Comparison of ENCODE assay signal across 26 cellular contexts in genomic region chr11:114392735-114393667, GRCh38. TPM values are rescaled to one million over a fixed set of nuclear protein-coding genes. Genes with fewer than 3 reads are reported as not detected.
A peak's percentile ranks its signal among the peaks of the same experiment; 100 is the strongest.
DNase-seq lines count a peak whose midpoint lies in the region; ATAC-seq, FAIRE-seq and TF ChIP-seq lines count a peak whose summit lies in the region.
"Had no signal": no experiment of that assay in that cellular context is flagged by ENCODE, and none has a peak within 500 bp of the region (broad histone marks: within the 10 kb centered on the region; RNA-seq: fewer than 3 reads in every experiment).

No MANE protein-coding gene starts in this region.

- H2AFZ ChIP-seq in K562 (ENCODE audit: low read depth, low read length): 0 out of 2 replicates have a peak overlapping the region, but pooled peaks have one; percentile 2

- no peak for FAIRE-seq in K562 (lab: Jason Lieb, UNC)
- FAIRE-seq: GM18507 had no signal

- no peaks in the 10 kb centered on the region; the same call in 1 of the 2 replicates for H3K4me1 ChIP-seq in HEK293 (ENCODE audit: control insufficient read depth, insufficient read depth, low read length)
- H3K4me1 ChIP-seq in K562 (replicated peaks in 1 of 2; ENCODE audit: control insufficient read depth in 2 of 2, insufficient read depth in 2 of 2, low read length in 2 of 2): peaks cover 0 to 22% of the 10 kb centered on the region in 2 experiments; a peak in 4 of 5 replicates
- no peaks in the 10 kb centered on the region for H3K4me1 ChIP-seq in mesendoderm (ENCODE audit: control insufficient read depth, low read depth, low read length)
- H3K4me1 ChIP-seq in CD8-positive, alpha-beta T cell (ENCODE audit: insufficient read depth, low read length): no peaks in the 10 kb centered on the region
- H3K4me1 ChIP-seq in naive thymus-derived CD4-positive, alpha-beta T cell (ENCODE audit: control insufficient read depth in 2 of 2, insufficient read depth in 2 of 2, low read length in 2 of 2): no peaks in the 10 kb centered on the region
- H3K4me1 ChIP-seq: BE2C, HAP-1 had no signal

- H3K79me2 ChIP-seq in K562 (ENCODE audit: control insufficient read depth, insufficient read depth, low read length) (peaks cover 3% of the 10 kb centered on the region), mesendoderm (ENCODE audit: control insufficient read depth, insufficient read depth, low read length) (no peaks in the 10 kb centered on the region)

- BruUV-seq in K562 (replicated peaks; lab: Mats Ljungman, UMichigan): no TSS peak

- no peak for TF ChIP-seq RAD21 in K562 (CRISPR knock-in tag; conservative IDR thresholded peaks at IDR 0.05 in 1 of 2, IDR thresholded peaks at IDR 0.05 in 1 of 2)

- no peak overlapping the region for H3K4ac ChIP-seq in mesendoderm (ENCODE audit: low read depth, low read length)

- CTCF ChIA-PET in HEK293 (lab: Yijun Ruan, JAX) (interaction anchor here (0.8 kb wide), 1 partner anchor 42 kb away, joined by 3 read pairs; no protein-coding TSS in a partner anchor), K562 (lab: Yijun Ruan, JAX; ENCODE audit: low intra/inter-chr PET ratio) (no interaction called here)
- CTCF ChIA-PET in CD8-positive, alpha-beta T cell (lab: Charles Lee): interaction anchor here (0.8 kb wide), 1 partner anchor 52 kb away, joined by 3 read pairs; no protein-coding TSS in a partner anchor
- CTCF ChIA-PET in naive thymus-derived CD4-positive, alpha-beta T cell (lab: Charles Lee): no interaction called here

- no peak overlapping the region for H3K18ac ChIP-seq in mesendoderm (ENCODE audit: low read length)

- H3K36me3 Mint-ChIP-seq in CD8-positive, alpha-beta T cell: no peaks in the 10 kb centered on the region
- H3K36me3 Mint-ChIP-seq in activated CD4-positive, alpha-beta T cell treated with anti-CD3 and anti-CD28 coated beads, Interleukin-2, amount 10 ng/mL, durations not matched to agents 24 days and 14 days (ENCODE audit: low read depth): peaks cover 3% of the 10 kb centered on the region
- peaks cover 0 to 6% (median 0%) of the 10 kb centered on the region in 5 donors for H3K36me3 Mint-ChIP-seq in naive thymus-derived CD4-positive, alpha-beta T cell
- H3K36me3 Mint-ChIP-seq: CD14-positive monocyte had no signal

- no peak overlapping the region for H2BK5ac ChIP-seq in mesendoderm (ENCODE audit: low read length)

- H3K27ac ChIP-seq in HEK293 (ENCODE audit: extremely low read depth, low read depth, low read length): no peak overlapping the region
- H3K27ac ChIP-seq in K562 (ENCODE audit: extremely low read depth, low read depth, low read length): no peak overlapping the region
- no peak overlapping the region for H3K27ac ChIP-seq in mesendoderm (ENCODE audit: low read depth, low read length)
- H3K27ac ChIP-seq in CD8-positive, alpha-beta T cell (ENCODE audit: low read depth, low read length): no peak overlapping the region
- no peak overlapping the region for H3K27ac ChIP-seq in naive thymus-derived CD4-positive, alpha-beta T cell (ENCODE audit: low read depth, low read length)
- H3K27ac ChIP-seq: HL-60 had no signal

- no peak overlapping the region for H3K23ac ChIP-seq in mesendoderm (ENCODE audit: low read length)

- H3K4me2 ChIP-seq in K562 (ENCODE audit: insufficient read depth, low read length): no peak overlapping the region
- no peak overlapping the region for H3K4me2 ChIP-seq in mesendoderm (ENCODE audit: low read length)

- H3K4me3 Mint-ChIP-seq in CD8-positive, alpha-beta T cell: no peak overlapping the region
- H3K4me3 Mint-ChIP-seq in activated CD4-positive, alpha-beta T cell treated with anti-CD3 and anti-CD28 coated beads, Interleukin-2, amount 10 ng/mL, durations not matched to agents 24 days and 14 days: no peak overlapping the region
- H3K4me3 Mint-ChIP-seq in naive thymus-derived CD4-positive, alpha-beta T cell: no peak overlapping the region
- H3K4me3 Mint-ChIP-seq: CD14-positive monocyte had no signal

- H3K36me3 ChIP-seq in HEK293 (ENCODE audit: control insufficient read depth in 2 of 2, insufficient read depth in 1 of 2, low read length in 2 of 2) (no peaks in the 10 kb centered on the region), K562 (ENCODE audit: control insufficient read depth, insufficient read depth, low read length) (no peaks in the 10 kb centered on the region), mesendoderm (ENCODE audit: control insufficient read depth, insufficient read depth, low read length) (no peaks in the 10 kb centered on the region)
- H3K36me3 ChIP-seq in CD8-positive, alpha-beta T cell (ENCODE audit: insufficient read depth, low read length): no peaks in the 10 kb centered on the region
- no peaks in the 10 kb centered on the region for H3K36me3 ChIP-seq in naive thymus-derived CD4-positive, alpha-beta T cell (ENCODE audit: control insufficient read depth in 2 of 3, insufficient read depth in 3 of 3, low read length in 3 of 3)
- H3K36me3 ChIP-seq: BE2C, HAP-1 had no signal

- H3K9me1 ChIP-seq in K562 (ENCODE audit: control insufficient read depth, insufficient read depth, low read length): no peaks in the 10 kb centered on the region

- TF ChIP-seq CTCF in HEK293 (tag by site-specific recombination; IDR thresholded peaks at IDR 0.05) (no peak), K562 (IDR thresholded peaks at IDR 0.05 in 2 of 3, conservative IDR thresholded peaks at IDR 0.05 in 1 of 3; ENCODE audit: insufficient read depth in 2 of 3, low read depth in 1 of 3, low read length in 3 of 3) (no peak)
- TF ChIP-seq CTCF in CD8-positive, alpha-beta T cell (IDR thresholded peaks at IDR 0.05): no peak

- no peak overlapping the region for H3K56ac ChIP-seq in mesendoderm (ENCODE audit: low read length)

- no peak overlapping the region for H2AK5ac ChIP-seq in mesendoderm (ENCODE audit: low read length)

- in situ Hi-C loops in K562 (cut with MboI): no loop called here

- peaks cover 11% of the 10 kb centered on the region for H3K4me1 Mint-ChIP-seq in CD8-positive, alpha-beta T cell (ENCODE audit: low read depth)
- peaks cover 3% of the 10 kb centered on the region for H3K4me1 Mint-ChIP-seq in activated CD4-positive, alpha-beta T cell treated with anti-CD3 and anti-CD28 coated beads, Interleukin-2, amount 10 ng/mL, durations not matched to agents 24 days and 14 days
- peaks cover 7 to 17% (median 10%) of the 10 kb centered on the region in 7 donors for H3K4me1 Mint-ChIP-seq in naive thymus-derived CD4-positive, alpha-beta T cell

- H3K9me3 ChIP-seq in HEK293 (ENCODE audit: control insufficient read depth, insufficient read depth, low read depth, low read length): no peaks in the 10 kb centered on the region
- no peaks in the 10 kb centered on the region for H3K9me3 ChIP-seq in K562 (replicated peaks; ENCODE audit: control insufficient read depth, insufficient read depth, low read depth, low read length)
- no peaks in the 10 kb centered on the region for H3K9me3 ChIP-seq in CD8-positive, alpha-beta T cell (ENCODE audit: low read length)
- no peaks in the 10 kb centered on the region for H3K9me3 ChIP-seq in naive thymus-derived CD4-positive, alpha-beta T cell (ENCODE audit: control insufficient read depth in 2 of 3, low read length in 3 of 3)
- H3K9me3 ChIP-seq: BE2C, HAP-1 had no signal

- H3K4me3 ChIP-seq in HEK293 (ENCODE audit: low read depth, low read length): no peak overlapping the region
- no peak overlapping the region for H3K4me3 ChIP-seq in K562
- no peak overlapping the region for H3K4me3 ChIP-seq in mesendoderm (ENCODE audit: low read length)
- no peak overlapping the region for H3K4me3 ChIP-seq in CD8-positive, alpha-beta T cell (ENCODE audit: low read depth, low read length)
- H3K4me3 ChIP-seq in naive thymus-derived CD4-positive, alpha-beta T cell (ENCODE audit: low read length): no peak overlapping the region
- H3K4me3 ChIP-seq: HAP-1 had no signal

- POLR2A ChIA-PET in HEK293 (lab: Yijun Ruan, JAX) (no interaction called here), K562 (lab: Yijun Ruan, JAX) (interaction anchor here (0.7 to 0.9 kb wide), 2 partner anchors 9 to 90 kb away, joined by 3 read pairs; no protein-coding TSS in a partner anchor)
- POLR2A ChIA-PET in CD8-positive, alpha-beta T cell (lab: Charles Lee): no interaction called here
- POLR2A ChIA-PET in naive thymus-derived CD4-positive, alpha-beta T cell (lab: Charles Lee): no interaction called here

- no peak for TF ChIP-seq POLR2A in K562 (conservative IDR thresholded peaks at IDR 0.05)

- no peaks in the 10 kb centered on the region for H3K9me3 Mint-ChIP-seq in CD8-positive, alpha-beta T cell
- no peaks in the 10 kb centered on the region for H3K9me3 Mint-ChIP-seq in activated CD4-positive, alpha-beta T cell treated with anti-CD3 and anti-CD28 coated beads, Interleukin-2, amount 10 ng/mL, durations not matched to agents 24 days and 14 days
- H3K9me3 Mint-ChIP-seq in naive thymus-derived CD4-positive, alpha-beta T cell: peaks cover 0 to 2% (median 0%) of the 10 kb centered on the region in 11 donors
- H3K9me3 Mint-ChIP-seq: CD14-positive monocyte had no signal

- TF ChIP-seq EP300 in K562 (IDR thresholded peaks at IDR 0.05; ENCODE audit: low read length): no peak

- intact Hi-C loops in K562 (cut with micrococcal nuclease): no loop called here
- intact Hi-C loops in CD8-positive, alpha-beta T cell (cut with DNase I, micrococcal nuclease): no loop called here
- intact Hi-C loops in activated CD4-positive, alpha-beta T cell treated with anti-CD3 and anti-CD28 coated beads, Interleukin-2, amount 10 ng/mL, durations not matched to agents 24 days and 14 days (cut with micrococcal nuclease): no loop called here
- intact Hi-C loops in naive thymus-derived CD4-positive, alpha-beta T cell (cut with micrococcal nuclease): no loop called here

- peaks cover 4% of the 10 kb centered on the region for H3K27me3 Mint-ChIP-seq in CD8-positive, alpha-beta T cell (ENCODE audit: low read depth)
- peaks cover 3% of the 10 kb centered on the region for H3K27me3 Mint-ChIP-seq in activated CD4-positive, alpha-beta T cell treated with anti-CD3 and anti-CD28 coated beads, Interleukin-2, amount 10 ng/mL, durations not matched to agents 24 days and 14 days
- H3K27me3 Mint-ChIP-seq in naive thymus-derived CD4-positive, alpha-beta T cell: peaks cover 0 to 11% (median 0%) of the 10 kb centered on the region in 5 donors

- H3K27ac Mint-ChIP-seq in CD8-positive, alpha-beta T cell: no peak overlapping the region
- H3K27ac Mint-ChIP-seq in activated CD4-positive, alpha-beta T cell treated with anti-CD3 and anti-CD28 coated beads, Interleukin-2, amount 10 ng/mL, durations not matched to agents 24 days and 14 days: no peak overlapping the region
- H3K27ac Mint-ChIP-seq in naive thymus-derived CD4-positive, alpha-beta T cell: no peak overlapping the region
- H3K27ac Mint-ChIP-seq: CD14-positive monocyte had no signal

- DNase-seq in K562 (ENCODE audit: extremely low read depth in 1 of 4, low spot score in 3 of 4): no peak
- DNase-seq in mesendoderm: no peak
- no peak for DNase-seq in CD8-positive, alpha-beta T cell
- DNase-seq in activated CD4-positive, alpha-beta T cell treated with anti-CD3 and anti-CD28 coated beads, Interleukin-2, amount 10 ng/mL, durations not matched to agents 24 days and 14 days: no peak
- DNase-seq in naive thymus-derived CD4-positive, alpha-beta T cell: no peak
- DNase-seq: BE2C; Calu3; DMS153; DND-41; GOT3; Karpas-422; NCI-H1092 treated with DMSO at 0.1 percent for 48 hours; NCI-H1436 treated with DMSO at 0.1 percent for 48 hours; NCI-H187 treated with DMSO at 0.1 percent for 48 hours; NCI-H2107; NCI-H524; NCI-H748 treated with DMSO at 0.1 percent for 48 hours; NK-92 treated with Interleukin-12 subunit alpha and Interleukin-12 subunit beta, amount 100 ng/mL, for 24 hours; PC-3; T-helper 1 cell had no signal

- no peak overlapping the region for H2BK15ac ChIP-seq in mesendoderm (replicated peaks; ENCODE audit: low read depth)

- H4K8ac ChIP-seq in mesendoderm (ENCODE audit: low read depth, low read length): no peak overlapping the region

- 33% methylated on average over 4 of the region's 4 CpGs for WGBS in K562 (ENCODE audit: insufficient coverage, low coverage, missing lambda C conversion rate)
- no CpG with 5 or more reads among the region's 4 CpGs for WGBS in mesendoderm (ENCODE audit: extremely low coverage, insufficient coverage, low lambda C conversion rate)

- no peaks in the 10 kb centered on the region for H3K79me1 ChIP-seq in mesendoderm (ENCODE audit: low read length)

- H3K27me3 ChIP-seq in K562 (ENCODE audit: control insufficient read depth in 2 of 2, insufficient read depth in 2 of 2, low read length in 2 of 2) (no peaks in the 10 kb centered on the region), mesendoderm (ENCODE audit: insufficient read depth, low read length, poor library complexity) (no peaks in the 10 kb centered on the region)
- H3K27me3 ChIP-seq in CD8-positive, alpha-beta T cell (ENCODE audit: insufficient read depth, low read length): no peaks in the 10 kb centered on the region
- no peaks in the 10 kb centered on the region for H3K27me3 ChIP-seq in naive thymus-derived CD4-positive, alpha-beta T cell (ENCODE audit: control insufficient read depth in 2 of 2, insufficient read depth in 2 of 2, low read length in 2 of 2)
- H3K27me3 ChIP-seq: BE2C had no signal

- no peak overlapping the region for H4K5ac ChIP-seq in mesendoderm (ENCODE audit: low read length)

- no peak overlapping the region for H3K9ac ChIP-seq in K562 (ENCODE audit: insufficient read depth in 1 of 2, low read depth in 2 of 2, low read length in 2 of 2)
- no peak overlapping the region for H3K9ac ChIP-seq in mesendoderm (ENCODE audit: low read length)

- no peaks in the 10 kb centered on the region for H4K20me1 ChIP-seq in K562 (replicated peaks; ENCODE audit: control insufficient read depth, insufficient read depth, low read length)

- peak; percentile 19; the same call in 2 of the 3 replicates for ATAC-seq in K562
- no peak for ATAC-seq in HG03378 (IDR thresholded peaks at IDR 0.05; ENCODE audit: unreplicated experiment)
- no peak for ATAC-seq in CD8-positive, alpha-beta T cell
- ATAC-seq in naive thymus-derived CD4-positive, alpha-beta T cell: no peak
- ATAC-seq: PC-3 had no signal

- peak overlapping the region; percentile 82 for H2BK120ac ChIP-seq in mesendoderm (ENCODE audit: low read depth, low read length)

RNA-seq across cellular contexts. Expression of gene C11orf71, which starts 7.3 kb away (rescaled TPM):
- 9.9 and 10.7 TPM in 2 replicates for total RNA-seq in K562 (2011; cell fraction: chromatin; rRNA removed; ENCODE audit: low replicate concordance)
- total RNA-seq in K562 (2011; cell fraction: nucleolus; rRNA removed): 12.2 and 15.2 TPM in 2 replicates
- total RNA-seq in K562 (2011; cell fraction: nucleoplasm; rRNA removed): 17.1 and 20.5 TPM in 2 replicates
- total RNA-seq in K562 (2014; rRNA removed): 10.1 and 13.4 TPM in 2 replicates
- total RNA-seq in K562 (2014; rRNA removed; fragmentation: Illumina TruSeq; extraction: Trizol): 8.0 and 8.5 TPM in 2 replicates
- total RNA-seq in K562 (2015; rRNA removed; fragmentation: Illumina TruSeq; extraction: Trizol): 8.9 and 9.1 TPM in 2 replicates
- 10.4 and 10.8 TPM in 2 replicates for total RNA-seq in K562 (2021)
- 13.6 and 15.1 TPM in 2 replicates for polyA plus RNA-seq in K562 (2011; rRNA removed)
- polyA plus RNA-seq in K562 (2011; cell fraction: cytosol; rRNA removed): 12.2 and 14.2 TPM in 2 replicates
- polyA plus RNA-seq in K562 (2011; cell fraction: nucleus; rRNA removed): 26.7 and 27.3 TPM in 2 replicates
- 8.5 and 11.0 TPM in 2 replicates for polyA plus RNA-seq in K562 (2012)
- 8.8 and 8.9 TPM in 2 replicates for polyA plus RNA-seq in K562 (2014; fragmentation: Illumina TruSeq; extraction: Trizol)
- 1 to 10 TPM; 2.9 to 4.3 TPM for polyA plus RNA-seq in K562 (2014; fragmentation: Nextera tagmentation; extraction: Ambion mirVana)
- 14.7 and 19.5 TPM in 2 replicates for polyA plus RNA-seq in K562 (2014; rRNA removed)
- polyA minus RNA-seq in K562 (2011; rRNA and poly(A)+ RNA removed): 12.7 and 13.4 TPM in 2 replicates
- 1.1 and 2.8 TPM in 2 replicates for polyA minus RNA-seq in K562 (2011; cell fraction: cytosol; rRNA and poly(A)+ RNA removed)
- polyA minus RNA-seq in K562 (2011; cell fraction: nucleus; rRNA and poly(A)+ RNA removed): 18.3 and 35.2 TPM in 2 replicates
- 3.5 TPM for polyA plus RNA-seq in mesendoderm (2013, experiment 1 of 2)
- 3.6 TPM for polyA plus RNA-seq in mesendoderm (2013, experiment 2 of 2)
- total RNA-seq in CD8-positive, alpha-beta T cell: 1 to 10 TPM; 6.3 to 8.8 TPM
- 6.4 and 6.8 TPM in 2 replicates for total RNA-seq in activated CD4-positive, alpha-beta T cell treated with anti-CD3 and anti-CD28 coated beads, Interleukin-2, amount 10 ng/mL, durations not matched to agents 24 days and 14 days
- total RNA-seq in naive thymus-derived CD4-positive, alpha-beta T cell: 10 to 100 TPM in 3 of 5 experiments, 1 to 10 TPM in 2; 6.0 to 19.1 (median 17.1) TPM
- polyA plus RNA-seq in naive thymus-derived CD4-positive, alpha-beta T cell: 10 to 100 TPM; 10.8 to 19.4 TPM

RNA-seq across cellular contexts. Expression of gene RBM7, which starts 7.5 kb away (rescaled TPM):
- total RNA-seq in K562 (2011; cell fraction: chromatin; rRNA removed; ENCODE audit: low replicate concordance): 21.4 and 46.2 TPM in 2 replicates
- total RNA-seq in K562 (2011; cell fraction: nucleolus; rRNA removed): 11.5 and 13.2 TPM in 2 replicates
- total RNA-seq in K562 (2011; cell fraction: nucleoplasm; rRNA removed): 29.8 and 46.6 TPM in 2 replicates
- 21.7 and 27.4 TPM in 2 replicates for total RNA-seq in K562 (2014; rRNA removed)
- 42.2 and 52.5 TPM in 2 replicates for total RNA-seq in K562 (2014; rRNA removed; fragmentation: Illumina TruSeq; extraction: Trizol)
- 45.7 and 49.6 TPM in 2 replicates for total RNA-seq in K562 (2015; rRNA removed; fragmentation: Illumina TruSeq; extraction: Trizol)
- 28.5 and 31.3 TPM in 2 replicates for total RNA-seq in K562 (2021)
- 59.2 and 72.0 TPM in 2 replicates for polyA plus RNA-seq in K562 (2011; rRNA removed)
- 22.4 and 30.6 TPM in 2 replicates for polyA plus RNA-seq in K562 (2011; cell fraction: cytosol; rRNA removed)
- polyA plus RNA-seq in K562 (2011; cell fraction: nucleus; rRNA removed): 18.0 and 25.0 TPM in 2 replicates
- polyA plus RNA-seq in K562 (2012): 34.4 and 36.6 TPM in 2 replicates
- polyA plus RNA-seq in K562 (2014; fragmentation: Illumina TruSeq; extraction: Trizol): 54.0 and 55.7 TPM in 2 replicates
- polyA plus RNA-seq in K562 (2014; fragmentation: Nextera tagmentation; extraction: Ambion mirVana): 10 to 100 TPM; 62.7 to 76.8 TPM
- 24.1 and 26.0 TPM in 2 replicates for polyA plus RNA-seq in K562 (2014; rRNA removed)
- polyA minus RNA-seq in K562 (2011; rRNA and poly(A)+ RNA removed): 128 and 147 TPM in 2 replicates
- polyA minus RNA-seq in K562 (2011; cell fraction: cytosol; rRNA and poly(A)+ RNA removed): 32.9 and 51.4 TPM in 2 replicates
- 19.3 and 37.4 TPM in 2 replicates for polyA minus RNA-seq in K562 (2011; cell fraction: nucleus; rRNA and poly(A)+ RNA removed)
- polyA plus RNA-seq in mesendoderm (2013, experiment 1 of 2): 43.9 TPM
- 45.6 TPM for polyA plus RNA-seq in mesendoderm (2013, experiment 2 of 2)
- 10 to 100 TPM; 72.7 to 75.3 TPM for total RNA-seq in CD8-positive, alpha-beta T cell
- total RNA-seq in activated CD4-positive, alpha-beta T cell treated with anti-CD3 and anti-CD28 coated beads, Interleukin-2, amount 10 ng/mL, durations not matched to agents 24 days and 14 days: 40.1 and 42.5 TPM in 2 replicates
- total RNA-seq in naive thymus-derived CD4-positive, alpha-beta T cell: 10 to 100 TPM; 35.8 to 71.3 (median 43.4) TPM
- polyA plus RNA-seq in naive thymus-derived CD4-positive, alpha-beta T cell: 10 to 100 TPM; 19.3 to 35.7 TPM

RNA-seq across cellular contexts. Expression of gene REXO2, which starts 46.3 kb away (rescaled TPM):
- 59.0 and 162 TPM in 2 replicates for total RNA-seq in K562 (2011; cell fraction: chromatin; rRNA removed; ENCODE audit: low replicate concordance)
- total RNA-seq in K562 (2011; cell fraction: nucleolus; rRNA removed): 39.7 and 55.5 TPM in 2 replicates
- 103 and 134 TPM in 2 replicates for total RNA-seq in K562 (2011; cell fraction: nucleoplasm; rRNA removed)
- total RNA-seq in K562 (2014; rRNA removed) (173 and 189 TPM in 2 replicates), K562 (2014; rRNA removed; fragmentation: Illumina TruSeq; extraction: Trizol) (204 and 225 TPM in 2 replicates), K562 (2015; rRNA removed; fragmentation: Illumina TruSeq; extraction: Trizol) (184 and 193 TPM in 2 replicates), K562 (2021) (144 and 145 TPM in 2 replicates)
- polyA plus RNA-seq in K562 (2011; rRNA removed) (281 and 370 TPM in 2 replicates), K562 (2014; fragmentation: Illumina TruSeq; extraction: Trizol) (179 and 230 TPM in 2 replicates), K562 (2014; fragmentation: Nextera tagmentation; extraction: Ambion mirVana) (100 to 1,000 TPM; 143 to 151 TPM), K562 (2014; rRNA removed) (262 and 285 TPM in 2 replicates)
- polyA plus RNA-seq in K562 (2011; cell fraction: cytosol; rRNA removed): 132 and 167 TPM in 2 replicates
- polyA plus RNA-seq in K562 (2011; cell fraction: nucleus; rRNA removed): 148 and 204 TPM in 2 replicates
- 129 and 178 TPM in 2 replicates for polyA plus RNA-seq in K562 (2012)
- 89.4 and 92.6 TPM in 2 replicates for polyA minus RNA-seq in K562 (2011; rRNA and poly(A)+ RNA removed)
- polyA minus RNA-seq in K562 (2011; cell fraction: cytosol; rRNA and poly(A)+ RNA removed): 49.7 and 57.9 TPM in 2 replicates
- 53.0 and 98.5 TPM in 2 replicates for polyA minus RNA-seq in K562 (2011; cell fraction: nucleus; rRNA and poly(A)+ RNA removed)
- polyA plus RNA-seq in mesendoderm (2013, experiment 1 of 2): 150 TPM
- 154 TPM for polyA plus RNA-seq in mesendoderm (2013, experiment 2 of 2)
- total RNA-seq in CD8-positive, alpha-beta T cell: 10 to 100 TPM; 18.8 to 19.9 TPM
- total RNA-seq in activated CD4-positive, alpha-beta T cell treated with anti-CD3 and anti-CD28 coated beads, Interleukin-2, amount 10 ng/mL, durations not matched to agents 24 days and 14 days: 98.6 and 99.5 TPM in 2 replicates
- total RNA-seq in naive thymus-derived CD4-positive, alpha-beta T cell: 100 to 1,000 TPM in 1 of 5 experiments, 10 to 100 TPM in 4; 33.8 to 105 (median 56.0) TPM
- polyA plus RNA-seq in naive thymus-derived CD4-positive, alpha-beta T cell: 10 to 100 TPM; 54.2 to 64.0 TPM

Comparison
In these comparisons a context has a peak if more than half of its experiments do, and no peak if none do; other contexts are left out.
1. CTCF ChIA-PET loops: an anchor here in HEK293 (0.8 kb wide) and CD8-positive, alpha-beta T cell (0.8 kb wide); none called in K562 and naive thymus-derived CD4-positive, alpha-beta T cell.